ENCODE assay signal across 19 cellular contexts in the genomic region with DNA sequence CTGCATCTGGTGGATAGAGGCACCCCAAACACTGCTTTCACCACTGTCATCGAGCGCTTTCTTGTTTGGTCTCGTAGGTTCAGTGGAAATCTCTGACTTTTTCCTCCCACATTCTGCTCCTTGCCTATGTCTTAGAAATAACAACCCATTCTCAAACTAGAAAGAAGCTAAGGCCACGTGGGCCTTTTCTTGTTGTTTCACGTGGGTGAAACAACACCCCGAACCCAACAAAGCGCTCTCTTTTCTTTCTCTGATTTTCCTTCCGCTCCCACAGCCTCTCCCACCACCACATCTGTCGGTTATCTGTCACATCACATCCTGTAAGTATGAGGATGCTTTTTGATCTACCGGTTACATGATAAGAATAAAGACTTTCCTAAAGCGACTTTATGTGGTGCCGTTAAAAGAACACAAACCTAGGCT.
DNase-seq lines count a peak whose midpoint lies in the region; ATAC-seq lines count a peak whose summit lies in the region.
"Had no signal": no experiment of that assay in that cellular context is flagged by ENCODE, and none has a peak within 500 bp of the region (broad histone marks: within the 10 kb centered on the region; RNA-seq: fewer than 3 reads in every experiment).

No MANE protein-coding gene starts in this region.

- peak; percentile 8 to 30 for DNase-seq in stimulated activated CD4-positive, alpha-beta T cell treated with anti-CD3 and anti-CD28 coated beads, Interleukin-1b, Interleukin-23, amount 100 ng/mL, for 4 hours (ENCODE audit: low read depth in 2 of 2)
- DNase-seq in stimulated activated CD4-positive, alpha-beta T cell treated with anti-CD3 and anti-CD28 coated beads, Interleukin-2, amount 100 ng/mL, for 48 hours, result no peak
- peak; percentile 43 for DNase-seq in activated T-cell treated with anti-CD3 and anti-CD28 coated beads, Interleukin-2, amount 50 U/mL, for 24 hours
- no peak for DNase-seq in central memory CD8-positive, alpha-beta T cell (ENCODE audit: low spot score in 2 of 2)
- DNase-seq in NCI-H2171 treated with DMSO at 0.1 percent for 48 hours (lab: John Stamatoyannopoulos, UW) (no peak), NCI-H128 (lab: John Stamatoyannopoulos, UW; ENCODE audit: unreplicated experiment) (no peak)
- DNase-seq: activated B cell treated with CpG ODN at 0.5 μM for 24 hours, GDM1, H9, heart left ventricle, MV-4-11, NCI-H2107, NCI-H69, upper lobe of left lung had no signal

- ATAC-seq in central memory CD8-positive, alpha-beta T cell (replicated peaks; ENCODE audit: extremely low read depth, poor library complexity, severe bottlenecking), result peak; percentile 52
- no peak for ATAC-seq in GM18498 (IDR thresholded peaks at IDR 0.05; ENCODE audit: unreplicated experiment)
- no peak for ATAC-seq in HG03457 (IDR thresholded peaks at IDR 0.05; ENCODE audit: unreplicated experiment)
- ATAC-seq: heart left ventricle, Panc1 had no signal

- H3K9me3 Mint-ChIP-seq in activated T-cell treated with anti-CD3 and anti-CD28 coated beads, Interleukin-2, amount 50 U/mL, for 24 hours, result peaks cover 5% of the 10 kb centered on the region
- H3K9me3 Mint-ChIP-seq in central memory CD8-positive, alpha-beta T cell, result no peaks in the 10 kb centered on the region
- H3K9me3 Mint-ChIP-seq: activated B cell treated with CpG ODN at 0.5 μM for 24 hours had no signal

- peaks cover 49% of the 10 kb centered on the region for H3K27me3 Mint-ChIP-seq in activated T-cell treated with anti-CD3 and anti-CD28 coated beads, Interleukin-2, amount 50 U/mL, for 24 hours
- peaks cover 36% of the 10 kb centered on the region for H3K27me3 Mint-ChIP-seq in central memory CD8-positive, alpha-beta T cell
- H3K27me3 Mint-ChIP-seq: activated B cell treated with CpG ODN at 0.5 μM for 24 hours had no signal

- H3K36me3 Mint-ChIP-seq in activated T-cell treated with anti-CD3 and anti-CD28 coated beads, Interleukin-2, amount 50 U/mL, for 24 hours (ENCODE audit: low read depth), result no peaks in the 10 kb centered on the region
- no peaks in the 10 kb centered on the region for H3K36me3 Mint-ChIP-seq in central memory CD8-positive, alpha-beta T cell (ENCODE audit: insufficient read depth)
- H3K36me3 Mint-ChIP-seq: memory B cell had no signal

- H3K27ac Mint-ChIP-seq in activated T-cell treated with anti-CD3 and anti-CD28 coated beads, Interleukin-2, amount 50 U/mL, for 24 hours, result peak overlapping the region; percentile 16
- no peak overlapping the region for H3K27ac Mint-ChIP-seq in central memory CD8-positive, alpha-beta T cell (ENCODE audit: low read depth)
- H3K27ac Mint-ChIP-seq: activated B cell treated with CpG ODN at 0.5 μM for 24 hours, memory B cell had no signal

- H3K4me1 Mint-ChIP-seq in activated T-cell treated with anti-CD3 and anti-CD28 coated beads, Interleukin-2, amount 50 U/mL, for 24 hours (ENCODE audit: low read depth), result peaks cover 20% of the 10 kb centered on the region
- H3K4me1 Mint-ChIP-seq in central memory CD8-positive, alpha-beta T cell, result peaks cover 12% of the 10 kb centered on the region
- H3K4me1 Mint-ChIP-seq: activated B cell treated with CpG ODN at 0.5 μM for 24 hours, H9, memory B cell had no signal

- H3K4me3 Mint-ChIP-seq in activated T-cell treated with anti-CD3 and anti-CD28 coated beads, Interleukin-2, amount 50 U/mL, for 24 hours, result peak overlapping the region; percentile 31
- H3K4me3 Mint-ChIP-seq in central memory CD8-positive, alpha-beta T cell, result no peak overlapping the region
- H3K4me3 Mint-ChIP-seq: activated B cell treated with CpG ODN at 0.5 μM for 24 hours, H9, memory B cell, neural crest cell had no signal

Comparison
In these comparisons a context has a peak if more than half of its experiments do, and no peak if none do; other contexts are left out.
1. DNase-seq: peak in stimulated activated CD4-positive, alpha-beta T cell treated with anti-CD3 and anti-CD28 coated beads, Interleukin-1b, Interleukin-23, amount 100 ng/mL, for 4 hours (2 of 2) and activated T-cell treated with anti-CD3 and anti-CD28 coated beads, Interleukin-2, amount 50 U/mL, for 24 hours (single experiment); none in stimulated activated CD4-positive, alpha-beta T cell treated with anti-CD3 and anti-CD28 coated beads, Interleukin-2, amount 100 ng/mL, for 48 hours (0 of 2), central memory CD8-positive, alpha-beta T cell (0 of 2), NCI-H2171 treated with DMSO at 0.1 percent for 48 hours (single experiment) and NCI-H128 (single experiment).